ENCODE assay signal across 17 cellular contexts in genomic region chr6:168789699-168790098, GRCh38.
DNase-seq lines count a peak whose midpoint lies in the region; TF ChIP-seq lines count a peak whose summit lies in the region.
"Had no signal": no experiment of that assay in that cellular context is flagged by ENCODE, and none has a peak within 500 bp of the region (broad histone marks: within the 10 kb centered on the region; RNA-seq: fewer than 3 reads in every experiment).

No MANE protein-coding gene starts in this region.

- CTCF ChIA-PET in PC-9 (lab: Charles Lee), result no interaction called here

- H3K79me2 ChIP-seq in PC-9 (ENCODE audit: low read depth), result no peaks in the 10 kb centered on the region

- no peaks in the 10 kb centered on the region for H3F3A ChIP-seq in PC-9 (ENCODE audit: insufficient read depth, low read depth)

- H3K27me3 ChIP-seq in PC-9 (ENCODE audit: insufficient read depth, low read depth), result no peaks in the 10 kb centered on the region

- POLR2A ChIA-PET in PC-9 (lab: Charles Lee; ENCODE audit: unreplicated experiment), result no interaction called here

- intact Hi-C loops in PC-9 (cut with micrococcal nuclease; ENCODE audit: unreplicated experiment), result no loop called here

- no peak overlapping the region for H3K4me3 ChIP-seq in PC-9
- H3K4me3 ChIP-seq: GM12878, GM23248 had no signal

- DNase-seq in NCI-H2171 (lab: John Stamatoyannopoulos, UW) (peak; percentile 48), NCI-H2171 treated with DMSO at 0.1 percent for 48 hours (lab: John Stamatoyannopoulos, UW) (peak; percentile 72), SK-N-DZ (ENCODE audit: low spot score) (peak; percentile 52), substantia nigra (lab: John Stamatoyannopoulos, UW) (no peak), PC-9 (no peak), superior temporal gyrus (ENCODE audit: extremely low spot score) (no peak)
- DNase-seq: C1 segment of cervical spinal cord; Calu3; CD4-positive, alpha-beta memory T cell; COR-L47; DMS79; EL; GDM1; GM23248; H7; HCEC 1CT had no signal

- H3K4me2 ChIP-seq in PC-9, result no peak overlapping the region

- H3K27ac ChIP-seq in substantia nigra (ENCODE audit: low read depth, low read length, poor library complexity, severe bottlenecking), result no peak overlapping the region
- H3K27ac ChIP-seq in PC-9, result no peak overlapping the region
- H3K27ac ChIP-seq: GM23248 had no signal

- H4K20me1 ChIP-seq in PC-9 (ENCODE audit: insufficient read depth), result no peaks in the 10 kb centered on the region

- no peaks in the 10 kb centered on the region for H3K9me3 ChIP-seq in PC-9 (ENCODE audit: insufficient read depth, low read depth)

- no peaks in the 10 kb centered on the region for H3K36me3 ChIP-seq in PC-9 (ENCODE audit: low read depth)

- no TSS peak for BruUV-seq in PC-9 (replicated peaks; lab: Mats Ljungman, UMichigan)

- H3K4me1 ChIP-seq in PC-9 (replicated peaks; ENCODE audit: insufficient read depth), result no peaks in the 10 kb centered on the region

- no peak overlapping the region for H2AFZ ChIP-seq in PC-9
- H2AFZ ChIP-seq: GM23248 had no signal

- TF ChIP-seq CTCF in PC-9 (conservative IDR thresholded peaks at IDR 0.05), result no peak

- no peaks in the 10 kb centered on the region for H3K9me2 ChIP-seq in PC-9 (ENCODE audit: insufficient read depth)

Comparison
In these comparisons a context has a peak if more than half of its experiments do, and no peak if none do; other contexts are left out.
1. DNase-seq: peak in NCI-H2171 (single experiment), NCI-H2171 treated with DMSO at 0.1 percent for 48 hours (single experiment) and SK-N-DZ (single experiment); none in substantia nigra (0 of 49), PC-9 (0 of 2) and superior temporal gyrus (single experiment).